In genomic region chr5:188488-189481, GRCh38 we compare ENCODE assay signal across 8 cellular contexts.
DNase-seq lines count a peak whose midpoint lies in the region; ATAC-seq and TF ChIP-seq lines count a peak whose summit lies in the region.

No MANE protein-coding gene starts in this region.

- H3K4me3 ChIP-seq in RWPE2 (ENCODE audit: severe bottlenecking): no peak overlapping the region
- peak overlapping the region in 1 of 2 donors; percentile 37 for H3K4me3 ChIP-seq in foreskin fibroblast (ENCODE audit: low read depth in 1 of 2, low read length in 2 of 2)
- H3K4me3 ChIP-seq in subcutaneous abdominal adipose tissue (ENCODE audit: low read depth in 1 of 5, low read length in 5 of 5): peak overlapping the region; percentile 10 to 65 (median 56)

- no peaks in the 10 kb centered on the region for H3K4me1 ChIP-seq in RWPE2 (ENCODE audit: insufficient read depth, poor library complexity, severe bottlenecking)
- peaks cover 2 to 25% (median 18%) of the 10 kb centered on the region in 5 donors for H3K4me1 ChIP-seq in subcutaneous abdominal adipose tissue (ENCODE audit: control insufficient read depth in 5 of 5, insufficient read depth in 5 of 5, low read length in 5 of 5)

- H3K27ac ChIP-seq in RWPE2 (ENCODE audit: poor library complexity, severe bottlenecking) (no peak overlapping the region), subcutaneous abdominal adipose tissue (ENCODE audit: low read depth, low read length) (no peak overlapping the region)

- peak overlapping the region in 1 of 5 donors; percentile 63 for H3K9ac ChIP-seq in subcutaneous abdominal adipose tissue (ENCODE audit: low read length in 5 of 5)

- peak; percentile 85 for ATAC-seq in RWPE2 (ENCODE audit: low read depth)

- TF ChIP-seq CTCF in LNCAP (IDR thresholded peaks at IDR 0.05) (peak; percentile 93), RWPE2 (IDR thresholded peaks at IDR 0.05; ENCODE audit: poor library complexity, severe bottlenecking) (peak; percentile 97), foreskin fibroblast (IDR thresholded peaks at IDR 0.05; ENCODE audit: low read depth, low read length) (peak; percentile 95)

- DNase-seq in ELR (ENCODE audit: low read depth) (peak; percentile 88), GOT3 (lab: John Stamatoyannopoulos, UW) (peak; percentile 47), RWPE2 (ENCODE audit: low spot score) (peak; percentile 87), foreskin fibroblast (peak; percentile 74 to 94), non-pigmented ciliary epithelial cell (ENCODE audit: low read depth) (peak; percentile 30)
- peak; percentile 94 for DNase-seq in activated effector memory CD4-positive, alpha-beta T cell treated with anti-CD3 and anti-CD28 coated beads, Interleukin-2, amount 50 U/mL, for 16 hours

- peaks cover 7% of the 10 kb centered on the region for H3K27me3 ChIP-seq in RWPE2 (ENCODE audit: insufficient read depth, poor library complexity, severe bottlenecking)
- peaks cover 0 to 10% (median 3%) of the 10 kb centered on the region in 5 donors for H3K27me3 ChIP-seq in subcutaneous abdominal adipose tissue (ENCODE audit: control insufficient read depth in 5 of 5, insufficient read depth in 4 of 5, low read length in 5 of 5)

- no peaks in the 10 kb centered on the region for H3K9me3 ChIP-seq in RWPE2 (ENCODE audit: severe bottlenecking)
- H3K9me3 ChIP-seq in subcutaneous abdominal adipose tissue (ENCODE audit: control insufficient read depth in 5 of 5, low read length in 5 of 5): no peaks in the 10 kb centered on the region

- H3K36me3 ChIP-seq in RWPE2 (ENCODE audit: low read depth) (no peaks in the 10 kb centered on the region), subcutaneous abdominal adipose tissue (ENCODE audit: control insufficient read depth in 5 of 5, insufficient read depth in 5 of 5, low read length in 5 of 5) (no peaks in the 10 kb centered on the region)

Comparison
In these comparisons a context has a peak if more than half of its experiments do, and no peak if none do; other contexts are left out.
1. DNase-seq: peak in every context shown above with its lines; median percentile 94 in activated effector memory CD4-positive, alpha-beta T cell treated with anti-CD3 and anti-CD28 coated beads, Interleukin-2, amount 50 U/mL, for 16 hours; 88 in ELR; 87 in RWPE2; 84 in foreskin fibroblast; 47 in GOT3; 30 in non-pigmented ciliary epithelial cell.